ENCODE assay signal across 1 cellular context in the genomic region with DNA sequence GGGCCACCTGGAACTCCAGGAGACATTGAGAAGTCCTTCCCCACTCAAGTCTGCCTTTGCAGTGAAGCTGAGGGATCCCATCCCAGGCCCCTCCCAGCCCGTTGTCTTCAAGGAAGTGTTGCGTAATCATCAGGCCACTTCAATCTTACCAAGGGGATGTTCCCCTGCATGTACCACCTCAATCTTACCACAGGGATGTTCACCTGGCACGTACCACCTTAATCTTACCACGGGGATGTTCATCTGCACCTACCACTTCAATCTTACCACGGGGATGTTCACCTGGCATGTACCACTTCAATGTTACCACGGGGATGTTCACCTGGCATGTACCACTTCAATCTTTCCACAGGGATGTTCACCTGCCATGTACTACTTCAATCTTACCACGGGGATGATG.
A peak's percentile ranks its signal among the peaks of the same experiment; 100 is the strongest.
TF ChIP-seq lines count a peak whose summit lies in the region.

No MANE protein-coding gene starts in this region.

TF ChIP-seq in H1, 55 proteins besides CTCF, POLR2A, EP300 and RAD21 (continued from another document):
- no peak for TF ChIP-seq GABPA (IDR thresholded peaks at IDR 0.05; ENCODE audit: borderline replicate concordance, insufficient read depth, low read length)
- no peak for TF ChIP-seq RFX5 (IDR thresholded peaks at IDR 0.05; ENCODE audit: borderline replicate concordance, low read depth, low read length)
- no peak for TF ChIP-seq BCL11A (IDR thresholded peaks at IDR 0.05; ENCODE audit: low read depth in 2 of 2, low read length in 2 of 2)
- TF ChIP-seq CHD1 (IDR thresholded peaks at IDR 0.05; ENCODE audit: low read depth, low read length): peak; percentile 79
- no peak for TF ChIP-seq EGR1 (IDR thresholded peaks at IDR 0.05; ENCODE audit: borderline replicate concordance, low read depth, low read length)
- TF ChIP-seq SIX5 (IDR thresholded peaks at IDR 0.05; ENCODE audit: low read depth, low read length): peak; percentile 35
- TF ChIP-seq MAFK (IDR thresholded peaks at IDR 0.05; ENCODE audit: low read depth, low read length): no peak
- no peak for TF ChIP-seq TCF12 (IDR thresholded peaks at IDR 0.05; ENCODE audit: low read depth, low read length)
- no peak for TF ChIP-seq CBX5 (IDR thresholded peaks at IDR 0.05; ENCODE audit: low read depth, low read length)
- TF ChIP-seq HDAC6 (IDR thresholded peaks at IDR 0.05; ENCODE audit: low read depth, low read length): no peak
- TF ChIP-seq ASH2L (IDR thresholded peaks at IDR 0.05; ENCODE audit: low read length): no peak
- no peak for TF ChIP-seq BACH1 (IDR thresholded peaks at IDR 0.05; ENCODE audit: low read length)
- peak; percentile 83 for TF ChIP-seq JUND (IDR thresholded peaks at IDR 0.05; ENCODE audit: low read length)
- TF ChIP-seq, protein P1, sequence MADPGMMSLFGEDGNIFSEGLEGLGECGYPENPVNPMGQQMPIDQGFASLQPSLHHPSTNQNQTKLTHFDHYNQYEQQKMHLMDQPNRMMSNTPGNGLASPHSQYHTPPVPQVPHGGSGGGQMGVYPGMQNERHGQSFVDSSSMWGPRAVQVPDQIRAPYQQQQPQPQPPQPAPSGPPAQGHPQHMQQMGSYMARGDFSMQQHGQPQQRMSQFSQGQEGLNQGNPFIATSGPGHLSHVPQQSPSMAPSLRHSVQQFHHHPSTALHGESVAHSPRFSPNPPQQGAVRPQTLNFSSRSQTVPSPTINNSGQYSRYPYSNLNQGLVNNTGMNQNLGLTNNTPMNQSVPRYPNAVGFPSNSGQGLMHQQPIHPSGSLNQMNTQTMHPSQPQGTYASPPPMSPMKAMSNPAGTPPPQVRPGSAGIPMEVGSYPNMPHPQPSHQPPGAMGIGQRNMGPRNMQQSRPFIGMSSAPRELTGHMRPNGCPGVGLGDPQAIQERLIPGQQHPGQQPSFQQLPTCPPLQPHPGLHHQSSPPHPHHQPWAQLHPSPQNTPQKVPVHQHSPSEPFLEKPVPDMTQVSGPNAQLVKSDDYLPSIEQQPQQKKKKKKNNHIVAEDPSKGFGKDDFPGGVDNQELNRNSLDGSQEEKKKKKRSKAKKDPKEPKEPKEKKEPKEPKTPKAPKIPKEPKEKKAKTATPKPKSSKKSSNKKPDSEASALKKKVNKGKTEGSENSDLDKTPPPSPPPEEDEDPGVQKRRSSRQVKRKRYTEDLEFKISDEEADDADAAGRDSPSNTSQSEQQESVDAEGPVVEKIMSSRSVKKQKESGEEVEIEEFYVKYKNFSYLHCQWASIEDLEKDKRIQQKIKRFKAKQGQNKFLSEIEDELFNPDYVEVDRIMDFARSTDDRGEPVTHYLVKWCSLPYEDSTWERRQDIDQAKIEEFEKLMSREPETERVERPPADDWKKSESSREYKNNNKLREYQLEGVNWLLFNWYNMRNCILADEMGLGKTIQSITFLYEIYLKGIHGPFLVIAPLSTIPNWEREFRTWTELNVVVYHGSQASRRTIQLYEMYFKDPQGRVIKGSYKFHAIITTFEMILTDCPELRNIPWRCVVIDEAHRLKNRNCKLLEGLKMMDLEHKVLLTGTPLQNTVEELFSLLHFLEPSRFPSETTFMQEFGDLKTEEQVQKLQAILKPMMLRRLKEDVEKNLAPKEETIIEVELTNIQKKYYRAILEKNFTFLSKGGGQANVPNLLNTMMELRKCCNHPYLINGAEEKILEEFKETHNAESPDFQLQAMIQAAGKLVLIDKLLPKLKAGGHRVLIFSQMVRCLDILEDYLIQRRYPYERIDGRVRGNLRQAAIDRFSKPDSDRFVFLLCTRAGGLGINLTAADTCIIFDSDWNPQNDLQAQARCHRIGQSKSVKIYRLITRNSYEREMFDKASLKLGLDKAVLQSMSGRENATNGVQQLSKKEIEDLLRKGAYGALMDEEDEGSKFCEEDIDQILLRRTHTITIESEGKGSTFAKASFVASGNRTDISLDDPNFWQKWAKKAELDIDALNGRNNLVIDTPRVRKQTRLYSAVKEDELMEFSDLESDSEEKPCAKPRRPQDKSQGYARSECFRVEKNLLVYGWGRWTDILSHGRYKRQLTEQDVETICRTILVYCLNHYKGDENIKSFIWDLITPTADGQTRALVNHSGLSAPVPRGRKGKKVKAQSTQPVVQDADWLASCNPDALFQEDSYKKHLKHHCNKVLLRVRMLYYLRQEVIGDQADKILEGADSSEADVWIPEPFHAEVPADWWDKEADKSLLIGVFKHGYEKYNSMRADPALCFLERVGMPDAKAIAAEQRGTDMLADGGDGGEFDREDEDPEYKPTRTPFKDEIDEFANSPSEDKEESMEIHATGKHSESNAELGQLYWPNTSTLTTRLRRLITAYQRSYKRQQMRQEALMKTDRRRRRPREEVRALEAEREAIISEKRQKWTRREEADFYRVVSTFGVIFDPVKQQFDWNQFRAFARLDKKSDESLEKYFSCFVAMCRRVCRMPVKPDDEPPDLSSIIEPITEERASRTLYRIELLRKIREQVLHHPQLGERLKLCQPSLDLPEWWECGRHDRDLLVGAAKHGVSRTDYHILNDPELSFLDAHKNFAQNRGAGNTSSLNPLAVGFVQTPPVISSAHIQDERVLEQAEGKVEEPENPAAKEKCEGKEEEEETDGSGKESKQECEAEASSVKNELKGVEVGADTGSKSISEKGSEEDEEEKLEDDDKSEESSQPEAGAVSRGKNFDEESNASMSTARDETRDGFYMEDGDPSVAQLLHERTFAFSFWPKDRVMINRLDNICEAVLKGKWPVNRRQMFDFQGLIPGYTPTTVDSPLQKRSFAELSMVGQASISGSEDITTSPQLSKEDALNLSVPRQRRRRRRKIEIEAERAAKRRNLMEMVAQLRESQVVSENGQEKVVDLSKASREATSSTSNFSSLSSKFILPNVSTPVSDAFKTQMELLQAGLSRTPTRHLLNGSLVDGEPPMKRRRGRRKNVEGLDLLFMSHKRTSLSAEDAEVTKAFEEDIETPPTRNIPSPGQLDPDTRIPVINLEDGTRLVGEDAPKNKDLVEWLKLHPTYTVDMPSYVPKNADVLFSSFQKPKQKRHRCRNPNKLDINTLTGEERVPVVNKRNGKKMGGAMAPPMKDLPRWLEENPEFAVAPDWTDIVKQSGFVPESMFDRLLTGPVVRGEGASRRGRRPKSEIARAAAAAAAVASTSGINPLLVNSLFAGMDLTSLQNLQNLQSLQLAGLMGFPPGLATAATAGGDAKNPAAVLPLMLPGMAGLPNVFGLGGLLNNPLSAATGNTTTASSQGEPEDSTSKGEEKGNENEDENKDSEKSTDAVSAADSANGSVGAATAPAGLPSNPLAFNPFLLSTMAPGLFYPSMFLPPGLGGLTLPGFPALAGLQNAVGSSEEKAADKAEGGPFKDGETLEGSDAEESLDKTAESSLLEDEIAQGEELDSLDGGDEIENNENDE (IDR thresholded peaks at IDR 0.05; ENCODE audit: insufficient replicate concordance, low read length): no peak
- TF ChIP-seq KDM4A (IDR thresholded peaks at IDR 0.05; ENCODE audit: low read depth, low read length, severe bottlenecking): no peak
- TF ChIP-seq, protein P2, sequence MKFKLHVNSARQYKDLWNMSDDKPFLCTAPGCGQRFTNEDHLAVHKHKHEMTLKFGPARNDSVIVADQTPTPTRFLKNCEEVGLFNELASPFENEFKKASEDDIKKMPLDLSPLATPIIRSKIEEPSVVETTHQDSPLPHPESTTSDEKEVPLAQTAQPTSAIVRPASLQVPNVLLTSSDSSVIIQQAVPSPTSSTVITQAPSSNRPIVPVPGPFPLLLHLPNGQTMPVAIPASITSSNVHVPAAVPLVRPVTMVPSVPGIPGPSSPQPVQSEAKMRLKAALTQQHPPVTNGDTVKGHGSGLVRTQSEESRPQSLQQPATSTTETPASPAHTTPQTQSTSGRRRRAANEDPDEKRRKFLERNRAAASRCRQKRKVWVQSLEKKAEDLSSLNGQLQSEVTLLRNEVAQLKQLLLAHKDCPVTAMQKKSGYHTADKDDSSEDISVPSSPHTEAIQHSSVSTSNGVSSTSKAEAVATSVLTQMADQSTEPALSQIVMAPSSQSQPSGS (IDR thresholded peaks at IDR 0.05; ENCODE audit: low read length): no peak
- TF ChIP-seq HDAC2 (IDR thresholded peaks at IDR 0.05; ENCODE audit: borderline replicate concordance in 1 of 2, low read depth in 2 of 2, low read length in 2 of 2): no peak
- TF ChIP-seq RXRA (IDR thresholded peaks at IDR 0.05; ENCODE audit: insufficient read depth, low read depth, low read length): no peak
- no peak for TF ChIP-seq ZNF274 (IDR thresholded peaks at IDR 0.05; ENCODE audit: borderline replicate concordance, extremely low read depth, low read length)
- TF ChIP-seq TBP (IDR thresholded peaks at IDR 0.05; ENCODE audit: low read depth, low read length): no peak
- TF ChIP-seq TAF7 (optimal IDR thresholded peaks at IDR 0.05; ENCODE audit: borderline replicate concordance, low read depth, low read length): no peak
- TF ChIP-seq JUN (IDR thresholded peaks at IDR 0.05; ENCODE audit: low read depth, low read length): no peak
- TF ChIP-seq CHD2 (IDR thresholded peaks at IDR 0.05; ENCODE audit: low read length): no peak
- TF ChIP-seq SAP30 (IDR thresholded peaks at IDR 0.05; ENCODE audit: insufficient read depth, insufficient replicate concordance, low read length): no peak
- TF ChIP-seq, protein P3, sequence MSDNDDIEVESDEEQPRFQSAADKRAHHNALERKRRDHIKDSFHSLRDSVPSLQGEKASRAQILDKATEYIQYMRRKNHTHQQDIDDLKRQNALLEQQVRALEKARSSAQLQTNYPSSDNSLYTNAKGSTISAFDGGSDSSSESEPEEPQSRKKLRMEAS (IDR thresholded peaks at IDR 0.05): 0 out of 2 replicates have a peak, but pooled peaks have one; percentile 19
- TF ChIP-seq POLR2AphosphoS5 (IDR thresholded peaks at IDR 0.05; ENCODE audit: low read depth, low read length): no peak
- TF ChIP-seq SIRT6 (IDR thresholded peaks at IDR 0.05; ENCODE audit: low read length): no peak
